ENCODE assay signal across 8 cellular contexts in the genomic region with DNA sequence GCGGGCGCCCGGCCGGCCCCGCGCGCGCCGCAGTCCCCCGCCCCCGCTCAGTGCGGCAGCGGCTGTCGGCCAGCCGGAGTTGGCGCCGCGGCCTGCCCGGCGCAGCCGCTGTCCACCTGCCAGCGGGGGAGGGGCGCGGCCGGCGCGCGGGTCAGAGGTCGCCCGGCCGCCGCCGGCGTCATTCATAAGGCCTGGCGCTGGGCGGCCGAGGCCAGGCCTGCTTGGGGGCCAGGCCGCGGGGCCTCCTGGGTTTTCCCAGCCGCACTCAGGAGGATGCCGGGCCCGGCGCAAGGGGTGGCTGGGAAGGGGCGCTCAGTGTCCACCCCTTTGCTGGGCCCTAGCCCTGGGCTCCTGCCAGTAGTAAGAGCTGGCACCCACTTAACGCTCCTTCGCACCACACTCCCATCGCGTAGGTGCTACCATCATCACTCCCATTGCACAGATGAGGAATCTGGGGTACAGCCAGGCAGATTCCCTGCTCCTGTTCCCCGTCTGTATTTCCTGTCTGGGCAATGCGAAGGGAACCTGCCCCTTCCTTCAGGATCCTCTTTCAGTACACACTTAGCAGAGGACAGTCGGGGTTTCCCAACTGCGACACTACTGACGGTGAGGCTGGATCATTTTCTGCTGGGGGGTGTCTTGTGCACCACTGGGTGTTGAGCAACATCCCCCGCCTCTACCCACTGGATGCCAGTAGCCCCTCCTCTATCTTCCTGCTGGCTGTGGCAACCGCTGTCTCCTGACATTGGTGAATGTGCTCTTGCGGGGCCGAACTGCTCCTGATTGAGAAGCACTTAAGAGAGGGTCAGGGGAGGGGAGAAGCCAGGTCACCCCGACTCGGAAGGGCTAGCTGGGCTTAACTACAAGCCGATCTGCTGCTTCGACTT. TPM values are rescaled to one million over a fixed set of nuclear protein-coding genes. Genes with fewer than 3 reads are reported as not detected.
DNase-seq lines count a peak whose midpoint lies in the region; ATAC-seq and TF ChIP-seq lines count a peak whose summit lies in the region.

No MANE protein-coding gene starts in this region.

- peak overlapping the region; percentile 78 for H3K4me3 Mint-ChIP-seq in activated CD8-positive, alpha-beta T cell treated with anti-CD3 and anti-CD28 coated beads, Interleukin-2, amount 10 ng/mL, durations not matched to agents 7 days and 5 days

- 4% methylated on average over 13 of the region's 61 CpGs for WGBS in suprapubic skin

- peak overlapping the region; percentile 98 for H3K27ac ChIP-seq in suprapubic skin

- H3K9me3 ChIP-seq in HAP-1: no peaks in the 10 kb centered on the region
- no peaks in the 10 kb centered on the region for H3K9me3 ChIP-seq in suprapubic skin

- no peaks in the 10 kb centered on the region for H3K27me3 ChIP-seq in HAP-1 (ENCODE audit: low read depth)
- no peaks in the 10 kb centered on the region for H3K27me3 ChIP-seq in suprapubic skin

- peaks cover 28% of the 10 kb centered on the region for H3K36me3 Mint-ChIP-seq in activated CD8-positive, alpha-beta T cell treated with anti-CD3 and anti-CD28 coated beads, Interleukin-2, amount 10 ng/mL, durations not matched to agents 7 days and 5 days (ENCODE audit: low read depth)

- peak in 1 of 2 donors; percentile 51 for TF ChIP-seq POLR2A in suprapubic skin (IDR thresholded peaks at IDR 0.05)

- DNase-seq in ELR (ENCODE audit: low read depth): peak; percentile 49
- no peak for DNase-seq in HAP-1 (ENCODE audit: low spot score in 2 of 2)
- DNase-seq in NCI-H2227 (lab: John Stamatoyannopoulos, UW; ENCODE audit: unreplicated experiment): peak; percentile 50
- DNase-seq in activated CD8-positive, alpha-beta T cell treated with anti-CD3 and anti-CD28 coated beads, Interleukin-2, amount 10 ng/mL, durations not matched to agents 7 days and 5 days: peak; percentile 35
- no peak for DNase-seq in epithelial cell of proximal tubule (ENCODE audit: low read depth)
- peak; percentile 47 for DNase-seq in middle frontal gyrus (ENCODE audit: extremely low spot score, low spot score)
- DNase-seq in suprapubic skin (ENCODE audit: low spot score in 2 of 2): peak; percentile 93 to 95
- DNase-seq in D341Med (ENCODE audit: low spot score): no peak

- peaks cover 45% of the 10 kb centered on the region for H3K4me1 Mint-ChIP-seq in activated CD8-positive, alpha-beta T cell treated with anti-CD3 and anti-CD28 coated beads, Interleukin-2, amount 10 ng/mL, durations not matched to agents 7 days and 5 days (ENCODE audit: low read depth)

- in situ Hi-C loops in HAP-1 (cut with MboI; ENCODE audit: low sequenced_read_pairs): no loop called here

- TF ChIP-seq EP300 in suprapubic skin (IDR thresholded peaks at IDR 0.05): no peak

- TF ChIP-seq CTCF in epithelial cell of proximal tubule (conservative IDR thresholded peaks at IDR 0.05; ENCODE audit: low read depth, low read length) (no peak), suprapubic skin (IDR thresholded peaks at IDR 0.05) (no peak)

- ATAC-seq in activated CD8-positive, alpha-beta T cell treated with anti-CD3 and anti-CD28 coated beads, Interleukin-2, amount 10 ng/mL, durations not matched to agents 7 days and 5 days: no peak

- H3K4me1 ChIP-seq in HAP-1 (peaks cover 12% of the 10 kb centered on the region), suprapubic skin (peaks cover 54% of the 10 kb centered on the region)

- no peaks in the 10 kb centered on the region for H3K9me3 Mint-ChIP-seq in activated CD8-positive, alpha-beta T cell treated with anti-CD3 and anti-CD28 coated beads, Interleukin-2, amount 10 ng/mL, durations not matched to agents 7 days and 5 days (ENCODE audit: insufficient read depth)

- H3K4me3 ChIP-seq in HAP-1: peak overlapping the region; percentile 32
- peak overlapping the region; percentile 61 for H3K4me3 ChIP-seq in epithelial cell of proximal tubule (ENCODE audit: low read depth, low read length)
- peak overlapping the region; percentile 89 for H3K4me3 ChIP-seq in suprapubic skin

- H3K36me3 ChIP-seq in HAP-1 (replicated peaks) (peaks cover 23% of the 10 kb centered on the region), suprapubic skin (no peaks in the 10 kb centered on the region)

- CTCF ChIA-PET in activated CD8-positive, alpha-beta T cell treated with anti-CD3 and anti-CD28 coated beads, Interleukin-2, amount 10 ng/mL, durations not matched to agents 7 days and 5 days (lab: Charles Lee): interaction anchor here (0.8 to 6.2 kb wide), 5 partner anchors 13 to 65 kb away, joined by 3 to 45 read pairs (median 3); a partner anchor contains a TSS

- POLR2A ChIA-PET in activated CD8-positive, alpha-beta T cell treated with anti-CD3 and anti-CD28 coated beads, Interleukin-2, amount 10 ng/mL, durations not matched to agents 7 days and 5 days (lab: Charles Lee): interaction anchor here (0.7 to 1.5 kb wide), 3 partner anchors 12 to 18 kb away, joined by 3 to 5 read pairs (median 4); a partner anchor contains a TSS

- peak overlapping the region; percentile 72 for H3K27ac Mint-ChIP-seq in activated CD8-positive, alpha-beta T cell treated with anti-CD3 and anti-CD28 coated beads, Interleukin-2, amount 10 ng/mL, durations not matched to agents 7 days and 5 days

- no peaks in the 10 kb centered on the region for H3K27me3 Mint-ChIP-seq in activated CD8-positive, alpha-beta T cell treated with anti-CD3 and anti-CD28 coated beads, Interleukin-2, amount 10 ng/mL, durations not matched to agents 7 days and 5 days (ENCODE audit: low read depth)

RNA-seq across cellular contexts. Expression of a gene that starts 0.8 kb away (rescaled TPM):
- 10 to 100 TPM; 69.2 to 72.4 TPM for total RNA-seq in activated CD8-positive, alpha-beta T cell treated with anti-CD3 and anti-CD28 coated beads, Interleukin-2, amount 10 ng/mL, durations not matched to agents 7 days and 5 days
- total RNA-seq in epithelial cell of proximal tubule (40.8 and 41.0 TPM in 2 replicates), suprapubic skin (10 to 100 TPM; 22.1 to 42.6 (median 31.2) TPM)

RNA-seq across cellular contexts. Expression of a gene that starts 18.0 kb away (rescaled TPM):
- total RNA-seq in activated CD8-positive, alpha-beta T cell treated with anti-CD3 and anti-CD28 coated beads, Interleukin-2, amount 10 ng/mL, durations not matched to agents 7 days and 5 days: 100 to 1,000 TPM; 131 TPM
- total RNA-seq in epithelial cell of proximal tubule: 74.0 and 98.7 TPM in 2 replicates
- 1 to 10 TPM; 3.4 to 8.8 (median 7.8) TPM for total RNA-seq in suprapubic skin

RNA-seq across cellular contexts. Expression of a gene that starts 27.9 kb away (rescaled TPM):
- total RNA-seq in activated CD8-positive, alpha-beta T cell treated with anti-CD3 and anti-CD28 coated beads, Interleukin-2, amount 10 ng/mL, durations not matched to agents 7 days and 5 days: 10 to 100 TPM; 72.0 to 76.1 TPM
- total RNA-seq in epithelial cell of proximal tubule (30.7 and 53.6 TPM in 2 replicates), suprapubic skin (10 to 100 TPM; 22.4 to 34.9 (median 29.1) TPM)

RNA-seq across cellular contexts. Expression of a gene that starts 32.8 kb away (rescaled TPM):
- total RNA-seq in activated CD8-positive, alpha-beta T cell treated with anti-CD3 and anti-CD28 coated beads, Interleukin-2, amount 10 ng/mL, durations not matched to agents 7 days and 5 days: not detected
- total RNA-seq in epithelial cell of proximal tubule (0.63 TPM in 1 of 2 replicates, not detected in the other), suprapubic skin (not detected)

RNA-seq across cellular contexts. Expression of a gene that starts 45.8 kb away (rescaled TPM):
- total RNA-seq in activated CD8-positive, alpha-beta T cell treated with anti-CD3 and anti-CD28 coated beads, Interleukin-2, amount 10 ng/mL, durations not matched to agents 7 days and 5 days: 1 to 10 TPM; 1.0 to 1.1 TPM
- total RNA-seq in epithelial cell of proximal tubule (0.80 and 6.0 TPM in 2 replicates), suprapubic skin (10 to 100 TPM; 10.5 to 18.5 (median 15.9) TPM)

Comparison
In these comparisons a context has a peak if more than half of its experiments do, and no peak if none do; other contexts are left out.
1. DNase-seq: peak in ELR (single experiment), NCI-H2227 (single experiment), activated CD8-positive, alpha-beta T cell treated with anti-CD3 and anti-CD28 coated beads, Interleukin-2, amount 10 ng/mL, durations not matched to agents 7 days and 5 days (single experiment), middle frontal gyrus (single experiment) and suprapubic skin (2 of 2); none in HAP-1 (0 of 2), epithelial cell of proximal tubule (single experiment) and D341Med (single experiment).
2. H3K4me3 ChIP-seq: peak in every context shown above with its lines; median percentile 89 in suprapubic skin; 61 in epithelial cell of proximal tubule; 32 in HAP-1.